Comparison of ENCODE assay signal across 8 cellular contexts in the genomic region with DNA sequence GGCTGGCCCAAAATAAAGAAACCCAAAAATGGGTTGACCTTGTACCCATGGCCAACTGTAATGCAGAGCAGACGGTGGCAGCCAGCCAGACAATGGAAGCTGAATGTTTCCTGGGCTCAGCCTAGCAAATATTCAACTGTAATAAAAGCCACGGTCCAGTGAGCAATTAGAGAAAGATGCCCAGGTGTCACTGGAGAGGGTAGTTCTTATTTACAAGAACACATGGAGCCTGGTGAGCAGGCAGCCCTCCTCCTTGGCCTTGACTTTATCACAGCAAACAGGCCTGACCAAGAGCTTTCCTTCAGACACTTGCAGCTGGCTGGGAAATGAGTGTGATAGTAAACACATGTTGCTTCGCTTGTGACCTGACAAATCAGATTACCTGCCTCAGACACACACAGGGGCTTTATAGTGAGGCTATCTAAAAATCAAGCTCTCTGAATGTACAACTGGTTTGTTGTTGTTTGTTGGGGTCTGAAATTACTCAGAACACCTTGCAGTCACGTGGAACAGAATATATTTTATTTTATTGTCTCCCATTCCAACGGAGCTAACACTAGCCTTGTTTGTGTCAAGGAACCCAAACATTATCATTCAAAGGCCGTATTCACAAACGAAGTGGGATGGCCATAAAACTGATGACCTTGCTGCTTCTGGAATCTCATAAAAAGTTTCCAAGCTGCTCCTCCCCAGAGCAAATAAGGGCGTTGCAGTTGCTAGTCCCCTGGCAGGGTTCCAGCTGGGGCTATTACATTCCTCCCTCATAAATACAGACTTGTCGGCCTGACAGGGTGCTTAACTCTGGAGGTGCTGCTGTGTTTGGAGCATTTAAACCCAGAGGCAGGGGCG.
DNase-seq lines count a peak whose midpoint lies in the region; ATAC-seq lines count a peak whose summit lies in the region.

No MANE protein-coding gene starts in this region.

- in situ Hi-C loops in ACHN (cut with HindIII; ENCODE audit: low pct_ligation_motif_present, low pct_unique_long_range_greater_than_20kb, low sequenced_read_pairs): no loop called here

- peak; percentile 83 for DNase-seq in GM04503 (ENCODE audit: low read depth)
- peak; percentile 83 for DNase-seq in NCI-H345 treated with DMSO at 0.1 percent for 48 hours (lab: John Stamatoyannopoulos, UW; ENCODE audit: unreplicated experiment)
- peak; percentile 54 for DNase-seq in dedifferentiated amniotic fluid mesenchymal stem cell (ENCODE audit: extremely low spot score)
- peak; percentile 94 for DNase-seq in myocyte (ENCODE audit: low read depth)
- no peak for DNase-seq in ACHN
- no peak for DNase-seq in C1 segment of cervical spinal cord (lab: John Stamatoyannopoulos, UW)

- ATAC-seq in GM21526 (IDR thresholded peaks at IDR 0.05; ENCODE audit: low FRiP score, unreplicated experiment): no peak
- no peak for ATAC-seq in GM21737 (IDR thresholded peaks at IDR 0.05; ENCODE audit: unreplicated experiment)

Comparison
In these comparisons a context has a peak if more than half of its experiments do, and no peak if none do; other contexts are left out.
1. DNase-seq: peak in GM04503 (single experiment), NCI-H345 treated with DMSO at 0.1 percent for 48 hours (single experiment), dedifferentiated amniotic fluid mesenchymal stem cell (single experiment) and myocyte (single experiment); none in ACHN (single experiment) and C1 segment of cervical spinal cord (0 of 14).